In genomic region chr14:74954947-74955228, GRCh38 we compare ENCODE assay signal across 10 cellular contexts. TPM values are rescaled to one million over a fixed set of nuclear protein-coding genes. Genes with fewer than 3 reads are reported as not detected.
A peak's percentile ranks its signal among the peaks of the same experiment; 100 is the strongest.
DNase-seq lines count a peak whose midpoint lies in the region; ATAC-seq and TF ChIP-seq lines count a peak whose summit lies in the region.
"Had no signal": no experiment of that assay in that cellular context is flagged by ENCODE, and none has a peak within 500 bp of the region (broad histone marks: within the 10 kb centered on the region; RNA-seq: fewer than 3 reads in every experiment).

No MANE protein-coding gene starts in this region.

- peak overlapping the region; percentile 70 for H2AFZ ChIP-seq in parathyroid adenoma

- no peak for DNase-seq in CD8-positive, alpha-beta memory T cell
- peak in 1 of 2 experiments; percentile 38 for DNase-seq in SJCRH30
- no peak for DNase-seq in fibroblast of villous mesenchyme (ENCODE audit: low read depth)
- no peak for DNase-seq in GM10266 (ENCODE audit: extremely low spot score)
- DNase-seq in stimulated activated naive CD4-positive, alpha-beta T cell treated with Interleukin-2 at 50 U/mL for 16 hours (lab: John Stamatoyannopoulos, UW): no peak
- no peak for DNase-seq in D341Med (ENCODE audit: low spot score)

- H3K9me3 ChIP-seq in CD8-positive, alpha-beta memory T cell (ENCODE audit: low read length): no peaks in the 10 kb centered on the region
- H3K9me3 ChIP-seq in SJCRH30 (replicated peaks) (no peaks in the 10 kb centered on the region), parathyroid adenoma (ENCODE audit: control insufficient read depth, low read length) (no peaks in the 10 kb centered on the region)

- H3K27me3 Mint-ChIP-seq in CD8-positive, alpha-beta memory T cell: peaks cover 11 to 22% of the 10 kb centered on the region in 2 donors

- ATAC-seq in HG03280 (IDR thresholded peaks at IDR 0.05; ENCODE audit: unreplicated experiment): no peak

- POLR2A ChIA-PET in CD8-positive, alpha-beta memory T cell (lab: Charles Lee): interaction anchor here (0.6 to 1.1 kb wide), 2 partner anchors 13 to 169 kb away, joined by 3 read pairs; no protein-coding TSS in a partner anchor

- H3K4me1 ChIP-seq in CD8-positive, alpha-beta memory T cell (ENCODE audit: insufficient read depth, low read length): no peaks in the 10 kb centered on the region
- H3K4me1 ChIP-seq in SJCRH30 (peaks cover 23% of the 10 kb centered on the region), parathyroid adenoma (peaks cover 15% of the 10 kb centered on the region)

- H3K79me2 ChIP-seq in parathyroid adenoma: no peaks in the 10 kb centered on the region

- no peaks in the 10 kb centered on the region for H3K9me3 Mint-ChIP-seq in CD8-positive, alpha-beta memory T cell
- H3K9me3 Mint-ChIP-seq: IgD-negative memory B cell had no signal

- H3K4me2 ChIP-seq in parathyroid adenoma (ENCODE audit: low read length): peak overlapping the region; percentile 67

- H3K36me3 Mint-ChIP-seq in CD8-positive, alpha-beta memory T cell: no peaks in the 10 kb centered on the region

- H3K27me3 ChIP-seq in CD8-positive, alpha-beta memory T cell (ENCODE audit: insufficient read depth, low read length, poor library complexity, severe bottlenecking): peaks cover 10% of the 10 kb centered on the region
- H3K27me3 ChIP-seq in SJCRH30: no peaks in the 10 kb centered on the region
- H3K27me3 ChIP-seq in parathyroid adenoma (ENCODE audit: control insufficient read depth, insufficient read depth, low read length): no peaks in the 10 kb centered on the region

- peaks cover 2 to 4% (median 3%) of the 10 kb centered on the region in 3 donors for H3K4me1 Mint-ChIP-seq in CD8-positive, alpha-beta memory T cell

- H3K36me3 ChIP-seq in CD8-positive, alpha-beta memory T cell (ENCODE audit: insufficient read depth, low read length): no peaks in the 10 kb centered on the region
- H3K36me3 ChIP-seq in SJCRH30 (peaks cover 40% of the 10 kb centered on the region), parathyroid adenoma (ENCODE audit: control insufficient read depth, insufficient read depth, low read length) (no peaks in the 10 kb centered on the region)

- peak overlapping the region; percentile 34 for H3K4me3 ChIP-seq in CD8-positive, alpha-beta memory T cell (ENCODE audit: low read length)
- H3K4me3 ChIP-seq in SJCRH30 (peak overlapping the region; percentile 96), fibroblast of villous mesenchyme (ENCODE audit: low read depth, low read length) (peak overlapping the region; percentile 64), parathyroid adenoma (ENCODE audit: low read depth, low read length) (peak overlapping the region; percentile 35)

- no peak overlapping the region for H3K27ac Mint-ChIP-seq in CD8-positive, alpha-beta memory T cell
- H3K27ac Mint-ChIP-seq: IgD-negative memory B cell had no signal

- H3K9ac ChIP-seq in parathyroid adenoma: no peak overlapping the region

- TF ChIP-seq CTCF in fibroblast of villous mesenchyme (IDR thresholded peaks at IDR 0.05; ENCODE audit: insufficient read depth, low read depth, low read length) (no peak), parathyroid adenoma (IDR thresholded peaks at IDR 0.05) (no peak), GM10266 (IDR thresholded peaks at IDR 0.05; ENCODE audit: control insufficient read depth, insufficient read depth, low read depth, missing control alignments) (no peak)

- no peak overlapping the region for H3K27ac ChIP-seq in CD8-positive, alpha-beta memory T cell (ENCODE audit: low read depth, low read length)
- H3K27ac ChIP-seq in SJCRH30 (peak overlapping the region; percentile 73), parathyroid adenoma (peak overlapping the region; percentile 49)

- H3K4me3 Mint-ChIP-seq in CD8-positive, alpha-beta memory T cell: peak overlapping the region in 5 of 7 donors; percentile 32 to 66 (median 51)

- CTCF ChIA-PET in CD8-positive, alpha-beta memory T cell (lab: Charles Lee): interaction anchor here (2.0 kb wide), 1 partner anchor 10 kb away, joined by 6 read pairs; no protein-coding TSS in a partner anchor

RNA-seq across cellular contexts. Expression of gene PGF, which starts 0.5 kb away (rescaled TPM):
- total RNA-seq in CD8-positive, alpha-beta memory T cell: under 1 TPM in 1 of 2 experiments, not detected in 1; 0.29 TPM
- polyA plus RNA-seq in CD8-positive, alpha-beta memory T cell: not detected
- total RNA-seq in SJCRH30 (2014; rRNA removed; shearing (Covaris generic)): 115 and 120 TPM in 2 replicates
- 0.64 and 0.86 TPM in 2 replicates for total RNA-seq in fibroblast of villous mesenchyme
- total RNA-seq: mononuclear cell had no signal
- polyA plus RNA-seq: IgD-negative memory B cell had no signal

RNA-seq across cellular contexts. Expression of gene RPS6KL1, which starts 31.8 kb away (rescaled TPM):
- 1 to 10 TPM; 4.8 to 5.0 TPM for total RNA-seq in CD8-positive, alpha-beta memory T cell
- polyA plus RNA-seq in CD8-positive, alpha-beta memory T cell: not detected
- total RNA-seq in SJCRH30 (2014; rRNA removed; shearing (Covaris generic)): 1.8 TPM in 2 replicates
- total RNA-seq in fibroblast of villous mesenchyme: 1.6 and 2.2 TPM in 2 replicates

RNA-seq across cellular contexts. Expression of gene EIF2B2, which starts 47.8 kb away (rescaled TPM):
- 10 to 100 TPM; 57.4 to 66.7 TPM for total RNA-seq in CD8-positive, alpha-beta memory T cell
- 28.3 TPM for polyA plus RNA-seq in CD8-positive, alpha-beta memory T cell
- 56.8 and 64.7 TPM in 2 replicates for total RNA-seq in SJCRH30 (2014; rRNA removed; shearing (Covaris generic))
- total RNA-seq in fibroblast of villous mesenchyme: 46.6 and 49.6 TPM in 2 replicates

Comparison
In these comparisons a context has a peak if more than half of its experiments do, and no peak if none do; other contexts are left out.
1. H3K4me3 ChIP-seq: peak in every context shown above with its lines; median percentile 96 in SJCRH30; 64 in fibroblast of villous mesenchyme; 35 in parathyroid adenoma; 34 in CD8-positive, alpha-beta memory T cell.
2. RNA of gene PGF, which starts 0.5 kb away (total RNA-seq): 115 to 120 TPM in SJCRH30; 0.64 to 0.86 TPM in fibroblast of villous mesenchyme and 0.29 TPM in CD8-positive, alpha-beta memory T cell; every median in the first group is over 10 times any median in the second.